In the genomic region with DNA sequence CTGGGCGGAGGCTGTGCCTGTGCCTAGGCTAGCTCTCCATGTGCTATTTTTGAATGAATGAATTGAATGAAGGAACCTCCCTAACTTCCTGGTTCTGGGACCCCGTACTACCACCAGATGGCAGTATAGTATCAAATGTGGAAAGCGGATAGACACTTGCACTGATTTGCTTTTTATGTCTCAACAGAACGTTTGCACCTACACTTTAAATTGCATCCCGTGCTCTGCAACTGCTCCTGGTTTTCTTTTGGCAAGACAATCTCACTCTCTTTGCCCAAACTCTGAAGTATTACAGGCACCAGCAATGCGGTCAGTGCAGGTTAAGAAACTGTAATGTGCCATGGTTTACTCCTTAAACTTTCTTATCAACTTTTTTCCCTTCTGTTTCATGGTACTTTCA, we compare ENCODE assay signal across 8 cellular contexts. TPM values are rescaled to one million over a fixed set of nuclear protein-coding genes. Genes with fewer than 3 reads are reported as not detected.
A peak's percentile ranks its signal among the peaks of the same experiment; 100 is the strongest.
DNase-seq lines count a peak whose midpoint lies in the region; ATAC-seq and TF ChIP-seq lines count a peak whose summit lies in the region.

No MANE protein-coding gene starts in this region.

- H3K36me3 ChIP-seq in WERI-Rb-1 (peaks cover 10% of the 10 kb centered on the region), esophagus squamous epithelium (no peaks in the 10 kb centered on the region)

- WGBS in esophagus squamous epithelium, 2 donors: 10 to 14% methylated on average over 6 of the region's 6 CpGs

- TF ChIP-seq CTCF in GM12865 (IDR thresholded peaks at IDR 0.05; ENCODE audit: insufficient read depth, low read depth, low read length, missing control alignments) (peak; percentile 81), WERI-Rb-1 (IDR thresholded peaks at IDR 0.05; ENCODE audit: low read depth, low read length) (peak; percentile 56; the same call in 1 of the 2 replicates), esophagus squamous epithelium (IDR thresholded peaks at IDR 0.05) (peak; percentile 67 to 89 (median 84)), natural killer cell (IDR thresholded peaks at IDR 0.05) (peak; percentile 89)

- no peak overlapping the region for H3K4me3 Mint-ChIP-seq in natural killer cell

- H3K27me3 ChIP-seq in WERI-Rb-1 (ENCODE audit: insufficient read depth, low read depth, severe bottlenecking) (no peaks in the 10 kb centered on the region), esophagus squamous epithelium (peaks cover 0 to 42% (median 0%) of the 10 kb centered on the region in 4 donors)

- no peaks in the 10 kb centered on the region for H3K9me3 Mint-ChIP-seq in natural killer cell

- TF ChIP-seq POLR2A in esophagus squamous epithelium (IDR thresholded peaks at IDR 0.05): no peak

- DNase-seq in AG08395 (ENCODE audit: low spot score) (peak; percentile 57), GM12865 (ENCODE audit: low read depth) (peak; percentile 70), NCI-H2029 treated with DMSO at 0.1 percent for 48 hours (lab: John Stamatoyannopoulos, UW) (peak; percentile 39), WERI-Rb-1 (peak; percentile 39), esophagus squamous epithelium (lab: John Stamatoyannopoulos, UW) (no peak), natural killer cell (no peak)

- H3K27me3 Mint-ChIP-seq in natural killer cell (ENCODE audit: low read depth in 2 of 2): peaks cover 40 to 41% of the 10 kb centered on the region in 2 donors

- no peaks in the 10 kb centered on the region for H3K9me3 ChIP-seq in WERI-Rb-1 (ENCODE audit: severe bottlenecking)
- H3K9me3 ChIP-seq in esophagus squamous epithelium: no peaks in the 10 kb centered on the region

- H3K4me1 ChIP-seq in esophagus squamous epithelium: peaks cover 5 to 18% (median 5%) of the 10 kb centered on the region in 3 donors

- no peak overlapping the region for H3K27ac ChIP-seq in WERI-Rb-1
- H3K27ac ChIP-seq in esophagus squamous epithelium: no peak overlapping the region

- no peak overlapping the region for H3K4me3 ChIP-seq in GM12865 (ENCODE audit: low read depth, low read length)
- H3K4me3 ChIP-seq in WERI-Rb-1 (ENCODE audit: low read depth, low read length): no peak overlapping the region
- H3K4me3 ChIP-seq in esophagus squamous epithelium: no peak overlapping the region

- H3K27ac Mint-ChIP-seq in natural killer cell: no peak overlapping the region

- H3K4me1 Mint-ChIP-seq in natural killer cell: peaks cover 10 to 15% of the 10 kb centered on the region in 2 donors

- no peaks in the 10 kb centered on the region for H3K36me3 Mint-ChIP-seq in natural killer cell

- intact Hi-C loops in esophagus squamous epithelium (cut with DNase I): loop anchor here (10.0 kb wide), 2 partner anchors 1139 to 1249 kb away; no protein-coding TSS in a partner anchor
- intact Hi-C loops in natural killer cell (cut with micrococcal nuclease): loop anchor here (1.0 to 5.0 kb wide), 3 partner anchors 1092 to 1245 kb away; no protein-coding TSS in a partner anchor

- ATAC-seq in HG02798 (IDR thresholded peaks at IDR 0.05; ENCODE audit: poor library complexity, unreplicated experiment): peak; percentile 74
- ATAC-seq in natural killer cell: peak; percentile 69 to 81 (median 79)
- ATAC-seq in HG03139 (IDR thresholded peaks at IDR 0.05; ENCODE audit: unreplicated experiment): no peak

RNA-seq across cellular contexts. Expression of a gene that starts 6.5 kb away (rescaled TPM):
- total RNA-seq in esophagus squamous epithelium: 1 to 10 TPM in 3 of 4 donors, under 1 TPM in 1; 0.53 to 2.3 (median 1.4) TPM
- 1 to 10 TPM in 2 of 3 donors, under 1 TPM in 1; 0.85 to 1.4 (median 1.4) TPM for total RNA-seq in natural killer cell

RNA-seq across cellular contexts. Expression of a gene that starts 30.4 kb away (rescaled TPM):
- total RNA-seq in esophagus squamous epithelium (not detected), natural killer cell (not detected)

Comparison
In these comparisons a context has a peak if more than half of its experiments do, and no peak if none do; other contexts are left out.
1. DNase-seq: peak in AG08395 (single experiment), GM12865 (single experiment), NCI-H2029 treated with DMSO at 0.1 percent for 48 hours (single experiment) and WERI-Rb-1 (single experiment); none in esophagus squamous epithelium (single experiment) and natural killer cell (single experiment).
2. Peak in every context shown above with its lines, with median percentiles within 50 percentile points of each other: CTCF ChIP-seq.